1 cellular context compared by ENCODE assay signal in the genomic region with DNA sequence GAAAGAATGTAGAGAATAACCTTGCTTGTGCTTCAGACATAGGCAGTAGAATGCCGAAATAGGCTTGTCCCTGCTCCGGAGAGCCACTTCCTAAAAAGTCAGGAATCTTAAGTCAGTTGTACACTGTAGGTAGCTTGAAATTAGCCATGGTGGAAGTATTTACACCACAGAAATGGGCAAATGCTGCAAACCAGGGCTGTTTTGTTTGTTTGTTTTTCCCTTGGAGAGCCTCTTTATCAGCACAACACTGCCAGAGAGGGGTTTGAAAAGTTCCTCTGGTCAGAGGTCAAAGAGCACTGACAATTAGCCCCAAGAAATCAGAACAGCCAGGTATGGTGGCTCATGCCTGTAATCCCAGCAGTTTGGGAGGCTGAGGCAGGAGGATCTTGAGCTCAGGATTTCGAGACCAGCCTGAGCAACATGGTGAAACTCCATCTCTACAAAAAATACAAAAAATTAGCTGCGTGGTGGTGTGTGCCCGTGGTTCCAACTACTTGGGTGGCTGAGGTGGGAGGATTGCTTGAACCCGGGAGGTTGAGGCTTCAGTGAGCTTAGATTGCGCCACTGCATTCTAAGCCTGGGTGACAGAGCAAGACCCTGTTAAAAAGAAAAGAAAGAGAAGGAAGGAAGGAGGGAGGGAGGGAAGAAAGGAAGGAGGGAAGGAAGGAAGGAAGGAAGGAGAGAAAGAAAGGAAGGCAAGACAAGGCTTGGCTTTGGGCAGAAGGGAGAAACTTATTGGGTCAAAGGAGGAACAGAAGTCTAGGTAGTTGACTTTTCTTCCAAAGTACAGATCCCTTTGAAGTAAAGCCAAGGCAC.
TF ChIP-seq lines count a peak whose summit lies in the region.

No MANE protein-coding gene starts in this region.

TF ChIP-seq in HepG2, 621 proteins besides CTCF, POLR2A, EP300 and RAD21 (continued from another document and continues in another):
- TF ChIP-seq, protein P1, sequence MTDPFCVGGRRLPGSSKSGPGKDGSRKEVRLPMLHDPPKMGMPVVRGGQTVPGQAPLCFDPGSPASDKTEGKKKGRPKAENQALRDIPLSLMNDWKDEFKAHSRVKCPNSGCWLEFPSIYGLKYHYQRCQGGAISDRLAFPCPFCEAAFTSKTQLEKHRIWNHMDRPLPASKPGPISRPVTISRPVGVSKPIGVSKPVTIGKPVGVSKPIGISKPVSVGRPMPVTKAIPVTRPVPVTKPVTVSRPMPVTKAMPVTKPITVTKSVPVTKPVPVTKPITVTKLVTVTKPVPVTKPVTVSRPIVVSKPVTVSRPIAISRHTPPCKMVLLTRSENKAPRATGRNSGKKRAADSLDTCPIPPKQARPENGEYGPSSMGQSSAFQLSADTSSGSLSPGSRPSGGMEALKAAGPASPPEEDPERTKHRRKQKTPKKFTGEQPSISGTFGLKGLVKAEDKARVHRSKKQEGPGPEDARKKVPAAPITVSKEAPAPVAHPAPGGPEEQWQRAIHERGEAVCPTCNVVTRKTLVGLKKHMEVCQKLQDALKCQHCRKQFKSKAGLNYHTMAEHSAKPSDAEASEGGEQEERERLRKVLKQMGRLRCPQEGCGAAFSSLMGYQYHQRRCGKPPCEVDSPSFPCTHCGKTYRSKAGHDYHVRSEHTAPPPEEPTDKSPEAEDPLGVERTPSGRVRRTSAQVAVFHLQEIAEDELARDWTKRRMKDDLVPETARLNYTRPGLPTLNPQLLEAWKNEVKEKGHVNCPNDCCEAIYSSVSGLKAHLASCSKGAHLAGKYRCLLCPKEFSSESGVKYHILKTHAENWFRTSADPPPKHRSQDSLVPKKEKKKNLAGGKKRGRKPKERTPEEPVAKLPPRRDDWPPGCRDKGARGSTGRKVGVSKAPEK (CRISPR knock-in tag; IDR thresholded peaks at IDR 0.05; ENCODE audit: borderline replicate concordance): peak; percentile 85; the same call in 1 of the 2 replicates
- TF ChIP-seq GATA4 (IDR thresholded peaks at IDR 0.05; ENCODE audit: borderline replicate concordance, low read depth) (peak; percentile 65; the same call in 1 of the 2 replicates), ZNF562 (CRISPR knock-in tag; IDR thresholded peaks at IDR 0.05; ENCODE audit: borderline replicate concordance) (no peak), NR2C2 (CRISPR knock-in tag; IDR thresholded peaks at IDR 0.05; ENCODE audit: borderline replicate concordance) (peak; percentile 91), FOSL1 (CRISPR knock-in tag; IDR thresholded peaks at IDR 0.05; ENCODE audit: borderline replicate concordance) (peak; percentile 26; the same call in 1 of the 2 replicates), FOXP1 (IDR thresholded peaks at IDR 0.05) (0 out of 2 replicates have a peak, but pooled peaks have one; percentile 4), FOXP1 (CRISPR knock-in tag; IDR thresholded peaks at IDR 0.05) (peak; percentile 95), ZMAT3 (CRISPR knock-in tag; conservative IDR thresholded peaks at IDR 0.05) (peak; percentile 72; the same call in 1 of the 2 replicates), ZNF619 (CRISPR knock-in tag; IDR thresholded peaks at IDR 0.05) (no peak), ZNF768 (CRISPR knock-in tag; IDR thresholded peaks at IDR 0.05) (peak; percentile 60; the same call in 1 of the 2 replicates), XRCC5 (optimal IDR thresholded peaks at IDR 0.05; ENCODE audit: low read length) (peak; percentile 16), ZNF616 (CRISPR knock-in tag; IDR thresholded peaks at IDR 0.05; ENCODE audit: low read depth) (0 out of 2 replicates have a peak, but pooled peaks have one; percentile 37), ZNF331 (CRISPR knock-in tag; IDR thresholded peaks at IDR 0.05) (peak; percentile 65; the same call in 1 of the 2 replicates), ZNF83 (CRISPR knock-in tag; IDR thresholded peaks at IDR 0.05; ENCODE audit: borderline replicate concordance) (no peak), PRPF4 (IDR thresholded peaks at IDR 0.05; ENCODE audit: low read depth, low read length, poor library complexity, severe bottlenecking) (no peak), GATAD2A (CRISPR knock-in tag; IDR thresholded peaks at IDR 0.05) (peak; percentile 67; the same call in 1 of the 2 replicates), KMT2B (CRISPR knock-in tag; IDR thresholded peaks at IDR 0.05) (peak; percentile 22; the same call in 1 of the 2 replicates), ATF7-NPFF (CRISPR knock-in tag; IDR thresholded peaks at IDR 0.05; ENCODE audit: low read depth) (0 out of 2 replicates have a peak, but pooled peaks have one; percentile 29), HMG20B (CRISPR knock-in tag; conservative IDR thresholded peaks at IDR 0.05) (peak; percentile 84; the same call in 1 of the 2 replicates), ZMYM2 (CRISPR knock-in tag; IDR thresholded peaks at IDR 0.05) (peak; percentile 87; the same call in 1 of the 2 replicates), KAT7 (CRISPR knock-in tag; IDR thresholded peaks at IDR 0.05; ENCODE audit: borderline replicate concordance) (peak; percentile 62; the same call in 1 of the 2 replicates), NR2F6 (IDR thresholded peaks at IDR 0.05) (peak; percentile 92), NR2F6 (CRISPR knock-in tag; IDR thresholded peaks at IDR 0.05) (peak; percentile 93), FOSL2 (CRISPR knock-in tag; IDR thresholded peaks at IDR 0.05) (peak; percentile 38; the same call in 1 of the 2 replicates), ERF (CRISPR knock-in tag; IDR thresholded peaks at IDR 0.05) (0 out of 2 replicates have a peak, but pooled peaks have one; percentile 37), RBM22 (optimal IDR thresholded peaks at IDR 0.05; ENCODE audit: low read length) (no peak), ZBTB8A (CRISPR knock-in tag; IDR thresholded peaks at IDR 0.05; ENCODE audit: borderline replicate concordance, low read depth) (no peak), ZNF615 (CRISPR knock-in tag; IDR thresholded peaks at IDR 0.05; ENCODE audit: borderline replicate concordance) (no peak)
- TF ChIP-seq, protein P2, sequence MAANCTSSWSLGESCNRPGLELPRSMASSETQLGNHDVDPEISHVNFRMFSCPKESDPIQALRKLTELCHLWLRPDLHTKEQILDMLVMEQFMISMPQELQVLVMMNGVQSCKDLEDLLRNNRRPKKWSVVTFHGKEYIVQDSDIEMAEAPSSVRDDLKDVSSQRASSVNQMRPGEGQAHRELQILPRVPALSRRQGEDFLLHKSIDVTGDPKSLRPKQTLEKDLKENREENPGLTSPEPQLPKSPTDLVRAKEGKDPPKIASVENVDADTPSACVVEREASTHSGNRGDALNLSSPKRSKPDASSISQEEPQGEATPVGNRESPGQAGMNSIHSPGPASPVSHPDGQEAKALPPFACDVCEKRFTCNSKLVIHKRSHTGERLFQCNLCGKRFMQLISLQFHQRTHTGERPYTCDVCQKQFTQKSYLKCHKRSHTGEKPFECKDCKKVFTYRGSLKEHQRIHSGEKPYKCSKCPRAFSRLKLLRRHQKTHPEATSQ (CRISPR knock-in tag; IDR thresholded peaks at IDR 0.05; ENCODE audit: borderline replicate concordance): 0 out of 2 replicates have a peak, but pooled peaks have one; percentile 40
- TF ChIP-seq, protein P3, sequence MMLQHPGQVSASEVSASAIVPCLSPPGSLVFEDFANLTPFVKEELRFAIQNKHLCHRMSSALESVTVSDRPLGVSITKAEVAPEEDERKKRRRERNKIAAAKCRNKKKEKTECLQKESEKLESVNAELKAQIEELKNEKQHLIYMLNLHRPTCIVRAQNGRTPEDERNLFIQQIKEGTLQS (CRISPR knock-in tag; IDR thresholded peaks at IDR 0.05): peak; percentile 11; the same call in 1 of the 2 replicates
- TF ChIP-seq, protein P4, sequence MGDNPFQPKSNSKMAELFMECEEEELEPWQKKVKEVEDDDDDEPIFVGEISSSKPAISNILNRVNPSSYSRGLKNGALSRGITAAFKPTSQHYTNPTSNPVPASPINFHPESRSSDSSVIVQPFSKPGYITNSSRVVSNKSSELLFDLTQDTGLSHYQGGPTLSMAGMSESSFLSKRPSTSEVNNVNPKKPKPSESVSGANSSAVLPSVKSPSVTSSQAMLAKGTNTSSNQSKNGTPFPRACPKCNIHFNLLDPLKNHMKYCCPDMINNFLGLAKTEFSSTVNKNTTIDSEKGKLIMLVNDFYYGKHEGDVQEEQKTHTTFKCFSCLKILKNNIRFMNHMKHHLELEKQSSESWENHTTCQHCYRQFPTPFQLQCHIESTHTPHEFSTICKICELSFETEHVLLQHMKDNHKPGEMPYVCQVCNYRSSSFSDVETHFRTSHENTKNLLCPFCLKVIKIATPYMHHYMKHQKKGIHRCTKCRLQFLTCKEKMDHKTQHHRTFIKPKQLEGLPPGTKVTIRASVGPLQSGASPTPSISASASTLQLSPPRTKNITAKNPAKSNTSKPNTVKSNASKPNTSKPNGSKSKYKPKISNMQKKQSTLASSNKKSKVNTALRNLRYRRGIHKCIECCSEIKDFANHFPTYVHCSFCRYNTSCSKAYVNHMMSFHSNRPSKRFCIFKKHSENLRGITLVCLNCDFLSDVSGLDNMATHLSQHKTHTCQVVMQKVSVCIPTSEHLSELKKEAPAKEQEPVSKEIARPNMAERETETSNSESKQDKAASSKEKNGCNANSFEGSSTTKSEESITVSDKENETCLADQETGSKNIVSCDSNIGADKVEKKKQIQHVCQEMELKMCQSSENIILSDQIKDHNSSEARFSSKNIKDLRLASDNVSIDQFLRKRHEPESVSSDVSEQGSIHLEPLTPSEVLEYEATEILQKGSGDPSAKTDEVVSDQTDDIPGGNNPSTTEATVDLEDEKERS (CRISPR knock-in tag; IDR thresholded peaks at IDR 0.05): peak; percentile 99
- TF ChIP-seq, protein P5, sequence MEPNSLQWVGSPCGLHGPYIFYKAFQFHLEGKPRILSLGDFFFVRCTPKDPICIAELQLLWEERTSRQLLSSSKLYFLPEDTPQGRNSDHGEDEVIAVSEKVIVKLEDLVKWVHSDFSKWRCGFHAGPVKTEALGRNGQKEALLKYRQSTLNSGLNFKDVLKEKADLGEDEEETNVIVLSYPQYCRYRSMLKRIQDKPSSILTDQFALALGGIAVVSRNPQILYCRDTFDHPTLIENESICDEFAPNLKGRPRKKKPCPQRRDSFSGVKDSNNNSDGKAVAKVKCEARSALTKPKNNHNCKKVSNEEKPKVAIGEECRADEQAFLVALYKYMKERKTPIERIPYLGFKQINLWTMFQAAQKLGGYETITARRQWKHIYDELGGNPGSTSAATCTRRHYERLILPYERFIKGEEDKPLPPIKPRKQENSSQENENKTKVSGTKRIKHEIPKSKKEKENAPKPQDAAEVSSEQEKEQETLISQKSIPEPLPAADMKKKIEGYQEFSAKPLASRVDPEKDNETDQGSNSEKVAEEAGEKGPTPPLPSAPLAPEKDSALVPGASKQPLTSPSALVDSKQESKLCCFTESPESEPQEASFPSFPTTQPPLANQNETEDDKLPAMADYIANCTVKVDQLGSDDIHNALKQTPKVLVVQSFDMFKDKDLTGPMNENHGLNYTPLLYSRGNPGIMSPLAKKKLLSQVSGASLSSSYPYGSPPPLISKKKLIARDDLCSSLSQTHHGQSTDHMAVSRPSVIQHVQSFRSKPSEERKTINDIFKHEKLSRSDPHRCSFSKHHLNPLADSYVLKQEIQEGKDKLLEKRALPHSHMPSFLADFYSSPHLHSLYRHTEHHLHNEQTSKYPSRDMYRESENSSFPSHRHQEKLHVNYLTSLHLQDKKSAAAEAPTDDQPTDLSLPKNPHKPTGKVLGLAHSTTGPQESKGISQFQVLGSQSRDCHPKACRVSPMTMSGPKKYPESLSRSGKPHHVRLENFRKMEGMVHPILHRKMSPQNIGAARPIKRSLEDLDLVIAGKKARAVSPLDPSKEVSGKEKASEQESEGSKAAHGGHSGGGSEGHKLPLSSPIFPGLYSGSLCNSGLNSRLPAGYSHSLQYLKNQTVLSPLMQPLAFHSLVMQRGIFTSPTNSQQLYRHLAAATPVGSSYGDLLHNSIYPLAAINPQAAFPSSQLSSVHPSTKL (CRISPR knock-in tag; IDR thresholded peaks at IDR 0.05): peak; percentile 79
- TF ChIP-seq, protein P6, sequence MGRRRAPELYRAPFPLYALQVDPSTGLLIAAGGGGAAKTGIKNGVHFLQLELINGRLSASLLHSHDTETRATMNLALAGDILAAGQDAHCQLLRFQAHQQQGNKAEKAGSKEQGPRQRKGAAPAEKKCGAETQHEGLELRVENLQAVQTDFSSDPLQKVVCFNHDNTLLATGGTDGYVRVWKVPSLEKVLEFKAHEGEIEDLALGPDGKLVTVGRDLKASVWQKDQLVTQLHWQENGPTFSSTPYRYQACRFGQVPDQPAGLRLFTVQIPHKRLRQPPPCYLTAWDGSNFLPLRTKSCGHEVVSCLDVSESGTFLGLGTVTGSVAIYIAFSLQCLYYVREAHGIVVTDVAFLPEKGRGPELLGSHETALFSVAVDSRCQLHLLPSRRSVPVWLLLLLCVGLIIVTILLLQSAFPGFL (CRISPR knock-in tag; IDR thresholded peaks at IDR 0.05): no peak
- TF ChIP-seq, protein P7, sequence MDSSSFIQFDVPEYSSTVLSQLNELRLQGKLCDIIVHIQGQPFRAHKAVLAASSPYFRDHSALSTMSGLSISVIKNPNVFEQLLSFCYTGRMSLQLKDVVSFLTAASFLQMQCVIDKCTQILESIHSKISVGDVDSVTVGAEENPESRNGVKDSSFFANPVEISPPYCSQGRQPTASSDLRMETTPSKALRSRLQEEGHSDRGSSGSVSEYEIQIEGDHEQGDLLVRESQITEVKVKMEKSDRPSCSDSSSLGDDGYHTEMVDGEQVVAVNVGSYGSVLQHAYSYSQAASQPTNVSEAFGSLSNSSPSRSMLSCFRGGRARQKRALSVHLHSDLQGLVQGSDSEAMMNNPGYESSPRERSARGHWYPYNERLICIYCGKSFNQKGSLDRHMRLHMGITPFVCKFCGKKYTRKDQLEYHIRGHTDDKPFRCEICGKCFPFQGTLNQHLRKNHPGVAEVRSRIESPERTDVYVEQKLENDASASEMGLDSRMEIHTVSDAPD (CRISPR knock-in tag; IDR thresholded peaks at IDR 0.05): peak; percentile 87
- TF ChIP-seq, protein P8, sequence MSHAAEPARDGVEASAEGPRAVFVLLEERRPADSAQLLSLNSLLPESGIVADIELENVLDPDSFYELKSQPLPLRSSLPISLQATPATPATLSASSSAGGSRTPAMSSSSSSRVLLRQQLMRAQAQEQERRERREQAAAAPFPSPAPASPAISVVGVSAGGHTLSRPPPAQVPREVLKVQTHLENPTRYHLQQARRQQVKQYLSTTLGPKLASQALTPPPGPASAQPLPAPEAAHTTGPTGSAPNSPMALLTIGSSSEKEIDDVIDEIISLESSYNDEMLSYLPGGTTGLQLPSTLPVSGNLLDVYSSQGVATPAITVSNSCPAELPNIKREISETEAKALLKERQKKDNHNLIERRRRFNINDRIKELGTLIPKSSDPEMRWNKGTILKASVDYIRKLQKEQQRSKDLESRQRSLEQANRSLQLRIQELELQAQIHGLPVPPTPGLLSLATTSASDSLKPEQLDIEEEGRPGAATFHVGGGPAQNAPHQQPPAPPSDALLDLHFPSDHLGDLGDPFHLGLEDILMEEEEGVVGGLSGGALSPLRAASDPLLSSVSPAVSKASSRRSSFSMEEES (CRISPR knock-in tag; IDR thresholded peaks at IDR 0.05): peak; percentile 20; the same call in 1 of the 2 replicates
